Comparison of ENCODE assay signal across 8 cellular contexts in genomic region chr1:53294557-53294956, GRCh38. TPM values are rescaled to one million over a fixed set of nuclear protein-coding genes. Genes with fewer than 3 reads are reported as not detected.
DNase-seq lines count a peak whose midpoint lies in the region; ATAC-seq and TF ChIP-seq lines count a peak whose summit lies in the region.

No MANE protein-coding gene starts in this region.

- H3K79me2 ChIP-seq in MM.1S (ENCODE audit: low read length) (peaks cover 94% of the 10 kb centered on the region), GM23338 (replicated peaks; ENCODE audit: insufficient read depth) (peaks cover 59% of the 10 kb centered on the region)

- no peaks in the 10 kb centered on the region for H3K9me2 ChIP-seq in MM.1S (replicated peaks; ENCODE audit: insufficient read depth, low read length)
- H3K9me2 ChIP-seq in GM23338 (ENCODE audit: insufficient read depth), result no peaks in the 10 kb centered on the region

- H2AFZ ChIP-seq in MM.1S (ENCODE audit: low read length) (no peak overlapping the region), GM23338 (no peak overlapping the region)

- H3K27me3 Mint-ChIP-seq in activated naive CD8-positive, alpha-beta T cell treated with anti-CD3 and anti-CD28 coated beads, Interleukin-2, amount 50 U/mL, for 24 hours, result no peaks in the 10 kb centered on the region
- peaks cover 29% of the 10 kb centered on the region for H3K27me3 Mint-ChIP-seq in GM23338 (ENCODE audit: insufficient read depth, low read depth, poor library complexity)

- H4K20me1 ChIP-seq in MM.1S (ENCODE audit: insufficient read depth, low read length), result no peaks in the 10 kb centered on the region
- peaks cover 56% of the 10 kb centered on the region for H4K20me1 ChIP-seq in GM23338 (replicated peaks; ENCODE audit: insufficient read depth)

- H3K36me3 ChIP-seq in MM.1S (replicated peaks; ENCODE audit: insufficient read depth, low read length) (no peaks in the 10 kb centered on the region), esophagus squamous epithelium (peaks cover 0 to 6% (median 0%) of the 10 kb centered on the region in 3 donors), GM23338 (ENCODE audit: insufficient read depth) (no peaks in the 10 kb centered on the region)

- H3K27me3 ChIP-seq in MM.1S (replicated peaks; ENCODE audit: insufficient read depth, low read length) (no peaks in the 10 kb centered on the region), esophagus squamous epithelium (no peaks in the 10 kb centered on the region), GM23338 (ENCODE audit: insufficient read depth) (no peaks in the 10 kb centered on the region)

- H3K9me3 Mint-ChIP-seq in activated naive CD8-positive, alpha-beta T cell treated with anti-CD3 and anti-CD28 coated beads, Interleukin-2, amount 50 U/mL, for 24 hours, result no peaks in the 10 kb centered on the region
- no peaks in the 10 kb centered on the region; the same call in 2 of the 3 replicates for H3K9me3 Mint-ChIP-seq in GM23338

- TF ChIP-seq POLR2A in esophagus squamous epithelium (IDR thresholded peaks at IDR 0.05), result no peak

- DNase-seq in AG20443 (ENCODE audit: low spot score), result peak; percentile 22
- peak; percentile 16 for DNase-seq in MM.1S
- peak; percentile 11 for DNase-seq in activated naive CD8-positive, alpha-beta T cell treated with anti-CD3 and anti-CD28 coated beads, Interleukin-2, amount 50 U/mL, for 24 hours
- DNase-seq in nucleus accumbens (lab: John Stamatoyannopoulos, UW), result peak in 33 of 56 donors; percentile 13 to 82 (median 45)
- no peak for DNase-seq in esophagus squamous epithelium (lab: John Stamatoyannopoulos, UW)
- no peak for DNase-seq in GM23338 (ENCODE audit: low spot score)
- DNase-seq in DMS53 (lab: John Stamatoyannopoulos, UW), result no peak

- H3K4me3 ChIP-seq in MM.1S (ENCODE audit: low read length) (no peak overlapping the region), esophagus squamous epithelium (no peak overlapping the region), GM23338 (no peak overlapping the region)

- no peak overlapping the region for H3K4me2 ChIP-seq in MM.1S (ENCODE audit: low read depth, low read length)
- H3K4me2 ChIP-seq in GM23338, result no peak overlapping the region

- H3K27ac ChIP-seq in MM.1S (ENCODE audit: low read length), result no peak overlapping the region
- H3K27ac ChIP-seq in esophagus squamous epithelium, result peak overlapping the region in 1 of 4 donors; percentile 57
- no peak overlapping the region for H3K27ac ChIP-seq in GM23338 (ENCODE audit: low read depth)

- H3F3A ChIP-seq in MM.1S (ENCODE audit: insufficient read depth, low read length) (no peaks in the 10 kb centered on the region), GM23338 (replicated peaks; ENCODE audit: low read depth) (no peaks in the 10 kb centered on the region)

- no peak overlapping the region for H3K27ac Mint-ChIP-seq in activated naive CD8-positive, alpha-beta T cell treated with anti-CD3 and anti-CD28 coated beads, Interleukin-2, amount 50 U/mL, for 24 hours
- H3K27ac Mint-ChIP-seq in GM23338, result no peak overlapping the region

- intact Hi-C loops in esophagus squamous epithelium (cut with DNase I), result no loop called here

- TF ChIP-seq CTCF in MM.1S (IDR thresholded peaks at IDR 0.05; ENCODE audit: low read length) (no peak), esophagus squamous epithelium (IDR thresholded peaks at IDR 0.05) (no peak), GM23338 (conservative IDR thresholded peaks at IDR 0.05; ENCODE audit: low read depth in 2 of 2) (no peak)

- H3K36me3 Mint-ChIP-seq in activated naive CD8-positive, alpha-beta T cell treated with anti-CD3 and anti-CD28 coated beads, Interleukin-2, amount 50 U/mL, for 24 hours (ENCODE audit: low read depth), result peaks cover 4% of the 10 kb centered on the region
- H3K36me3 Mint-ChIP-seq in GM23338 (ENCODE audit: low read depth), result peaks cover 29% of the 10 kb centered on the region

- H3K4me1 ChIP-seq in MM.1S (ENCODE audit: low read length) (peaks cover 19% of the 10 kb centered on the region), esophagus squamous epithelium (peaks cover 0 to 34% (median 14%) of the 10 kb centered on the region in 3 donors), GM23338 (ENCODE audit: insufficient read depth) (no peaks in the 10 kb centered on the region; the same call in 1 of the 2 replicates)

- H3K9me3 ChIP-seq in MM.1S (replicated peaks; ENCODE audit: insufficient read depth, low read length), result no peaks in the 10 kb centered on the region
- H3K9me3 ChIP-seq in esophagus squamous epithelium, result no peaks in the 10 kb centered on the region

- no peak overlapping the region for H3K9ac ChIP-seq in MM.1S (ENCODE audit: low read length)

- ATAC-seq in activated naive CD8-positive, alpha-beta T cell treated with anti-CD3 and anti-CD28 coated beads, Interleukin-2, amount 50 U/mL, for 24 hours, result peak; percentile 75
- ATAC-seq in GM23338, result no peak
- ATAC-seq in GM21529 (IDR thresholded peaks at IDR 0.05; ENCODE audit: unreplicated experiment), result no peak

- no peak overlapping the region for H3K4me3 Mint-ChIP-seq in activated naive CD8-positive, alpha-beta T cell treated with anti-CD3 and anti-CD28 coated beads, Interleukin-2, amount 50 U/mL, for 24 hours
- no peak overlapping the region for H3K4me3 Mint-ChIP-seq in GM23338

- peaks cover 32% of the 10 kb centered on the region for H3K4me1 Mint-ChIP-seq in activated naive CD8-positive, alpha-beta T cell treated with anti-CD3 and anti-CD28 coated beads, Interleukin-2, amount 50 U/mL, for 24 hours
- H3K4me1 Mint-ChIP-seq in GM23338, result peaks cover 57% of the 10 kb centered on the region

- 69 to 77% methylated on average over 7 to 8 of the region's 8 CpGs for WGBS in esophagus squamous epithelium, 2 donors

TF ChIP-seq in GM23338, 12 proteins besides CTCF, POLR2A, EP300 and RAD21 (continues in another document):
- TF ChIP-seq ZNF114 (CRISPR knock-in tag; IDR thresholded peaks at IDR 0.05), result no peak
- no peak for TF ChIP-seq ZNF331 (CRISPR knock-in tag; IDR thresholded peaks at IDR 0.05; ENCODE audit: low read depth)
- no peak for TF ChIP-seq EZH2 (IDR thresholded peaks at IDR 0.05; ENCODE audit: low read depth, unreplicated experiment)
- TF ChIP-seq NANOG (IDR thresholded peaks at IDR 0.05; ENCODE audit: borderline replicate concordance), result no peak
- no peak for TF ChIP-seq JUNB (IDR thresholded peaks at IDR 0.05; ENCODE audit: unreplicated experiment)

RNA-seq across cellular contexts. Expression of gene LRP8, which starts 33.3 kb away (rescaled TPM):
- total RNA-seq in esophagus squamous epithelium, result 10 to 100 TPM; 15.3 to 39.6 (median 18.8) TPM
- total RNA-seq in GM23338 (2014; rRNA removed; shearing (Covaris generic)), result 71.1 and 72.4 TPM in 2 replicates
- polyA plus RNA-seq in GM23338 (2016; fragmentation: Nextera tagmentation; extraction: Ambion mirVana), result 27.8 and 28.3 TPM in 2 replicates

RNA-seq across cellular contexts. Expression of gene MAGOH, which starts 56.2 kb away (rescaled TPM):
- total RNA-seq in esophagus squamous epithelium, result 10 to 100 TPM; 27.6 to 52.7 (median 41.8) TPM
- total RNA-seq in GM23338 (2014; rRNA removed; shearing (Covaris generic)), result 79.3 and 110 TPM in 2 replicates
- polyA plus RNA-seq in GM23338 (2016; fragmentation: Nextera tagmentation; extraction: Ambion mirVana), result 181 and 185 TPM in 2 replicates

Comparison
In these comparisons a context has a peak if more than half of its experiments do, and no peak if none do; other contexts are left out.
1. DNase-seq: peak in AG20443 (single experiment), MM.1S (single experiment), activated naive CD8-positive, alpha-beta T cell treated with anti-CD3 and anti-CD28 coated beads, Interleukin-2, amount 50 U/mL, for 24 hours (single experiment) and nucleus accumbens (33 of 56); none in esophagus squamous epithelium (single experiment), GM23338 (single experiment) and DMS53 (single experiment).